8 cellular contexts compared by ENCODE assay signal in genomic region chr16:48054881-48055601, GRCh38.
A peak's percentile ranks its signal among the peaks of the same experiment; 100 is the strongest.
DNase-seq lines count a peak whose midpoint lies in the region; ATAC-seq and TF ChIP-seq lines count a peak whose summit lies in the region.

No MANE protein-coding gene starts in this region.

- no peaks in the 10 kb centered on the region for H3K79me2 ChIP-seq in DOHH2 (ENCODE audit: control insufficient read depth, low read length)
- no peaks in the 10 kb centered on the region for H3K79me2 ChIP-seq in MM.1S (ENCODE audit: low read length)

- 14 to 19% methylated on average over 17 to 24 of the region's 24 CpGs for WGBS in testis, 2 donors

- no peaks in the 10 kb centered on the region for H3K9me3 Mint-ChIP-seq in memory B cell

- intact Hi-C loops in testis (cut with DNase I; ENCODE audit: low total_unique reads), result loop anchor here (10.0 kb wide), 1 partner anchor 910 kb away; the partner anchor contains the start of gene NETO2

- H2AFZ ChIP-seq in MM.1S (ENCODE audit: low read length), result peak overlapping the region; percentile 10; the same call in 1 of the 2 replicates

- H3K27me3 Mint-ChIP-seq in T-helper 17 cell (peaks cover 52% of the 10 kb centered on the region), memory B cell (peaks cover 12% of the 10 kb centered on the region)

- H3K4me1 ChIP-seq in DOHH2 (ENCODE audit: control insufficient read depth, low read length) (no peaks in the 10 kb centered on the region; the same call in 1 of the 2 replicates), MM.1S (ENCODE audit: low read length) (no peaks in the 10 kb centered on the region), testis (peaks cover 26% of the 10 kb centered on the region)

- H3K27ac ChIP-seq in DOHH2 (ENCODE audit: low read depth, low read length) (no peak overlapping the region), MM.1S (ENCODE audit: low read length) (no peak overlapping the region), testis (peak overlapping the region in 1 of 2 donors; percentile 33)

- 0 out of 2 replicates have a peak overlapping the region, but pooled peaks have one; percentile 14 for H3K4me2 ChIP-seq in DOHH2 (ENCODE audit: low read length)
- peak overlapping the region; percentile 50 for H3K4me2 ChIP-seq in MM.1S (ENCODE audit: low read depth, low read length)

- H3K9me2 ChIP-seq in DOHH2 (replicated peaks; ENCODE audit: control insufficient read depth, low read length), result no peaks in the 10 kb centered on the region
- H3K9me2 ChIP-seq in MM.1S (replicated peaks; ENCODE audit: insufficient read depth, low read length), result no peaks in the 10 kb centered on the region

- ATAC-seq in GM21423 (IDR thresholded peaks at IDR 0.05; ENCODE audit: unreplicated experiment), result peak; percentile 75
- ATAC-seq in T-helper 17 cell, result peak; percentile 53
- peak; percentile 66 for ATAC-seq in memory B cell (ENCODE audit: low read depth)

- H3F3A ChIP-seq in DOHH2 (ENCODE audit: control insufficient read depth, insufficient read depth) (no peaks in the 10 kb centered on the region), MM.1S (ENCODE audit: insufficient read depth, low read length) (no peaks in the 10 kb centered on the region)

- H3K27ac Mint-ChIP-seq in T-helper 17 cell (no peak overlapping the region), memory B cell (no peak overlapping the region)

- DNase-seq in MM.1S, result peak; percentile 19
- DNase-seq in T-helper 17 cell, result peak in 1 of 3 donors; percentile 4
- peak; percentile 49 for DNase-seq in epidermal melanocyte (ENCODE audit: insufficient read length, low spot score)
- peak; percentile 7 to 20 for DNase-seq in memory B cell (ENCODE audit: low spot score in 2 of 2)
- DNase-seq in testis, result peak; percentile 73
- no peak for DNase-seq in DMS153 treated with DMSO at 0.1 percent for 48 hours (lab: John Stamatoyannopoulos, UW; ENCODE audit: unreplicated experiment)

- H3K36me3 Mint-ChIP-seq in T-helper 17 cell (ENCODE audit: low read depth) (no peaks in the 10 kb centered on the region), memory B cell (no peaks in the 10 kb centered on the region)

- H3K36me3 ChIP-seq in DOHH2 (ENCODE audit: control insufficient read depth, low read length), result no peaks in the 10 kb centered on the region
- H3K36me3 ChIP-seq in MM.1S (replicated peaks; ENCODE audit: insufficient read depth, low read length), result no peaks in the 10 kb centered on the region
- no peaks in the 10 kb centered on the region for H3K36me3 ChIP-seq in testis (ENCODE audit: low read depth, missing control alignments)

- H3K27me3 ChIP-seq in DOHH2 (ENCODE audit: control insufficient read depth, low read length) (peaks cover 9% of the 10 kb centered on the region), MM.1S (replicated peaks; ENCODE audit: insufficient read depth, low read length) (no peaks in the 10 kb centered on the region), testis (no peaks in the 10 kb centered on the region)

- H3K4me1 Mint-ChIP-seq in T-helper 17 cell (peaks cover 6% of the 10 kb centered on the region), memory B cell (peaks cover 5% of the 10 kb centered on the region)

- H3K4me3 Mint-ChIP-seq in T-helper 17 cell, result no peak overlapping the region
- no peak overlapping the region for H3K4me3 Mint-ChIP-seq in memory B cell

- no peak overlapping the region; the same call in 1 of the 2 replicates for H3K9ac ChIP-seq in MM.1S (ENCODE audit: low read length)

- H3K9me3 ChIP-seq in DOHH2 (ENCODE audit: control insufficient read depth, insufficient read depth, low read length) (no peaks in the 10 kb centered on the region), MM.1S (replicated peaks; ENCODE audit: insufficient read depth, low read length) (no peaks in the 10 kb centered on the region), T-helper 17 cell (ENCODE audit: control insufficient read depth, low read length, poor library complexity, severe bottlenecking) (no peaks in the 10 kb centered on the region), testis (no peaks in the 10 kb centered on the region)

- H3K4me3 ChIP-seq in DOHH2 (ENCODE audit: low read length), result no peak overlapping the region
- peak overlapping the region; percentile 40; the same call in 1 of the 2 replicates for H3K4me3 ChIP-seq in MM.1S (ENCODE audit: low read length)
- H3K4me3 ChIP-seq in testis, result peak overlapping the region in 1 of 2 donors; percentile 4

- H4K20me1 ChIP-seq in DOHH2 (ENCODE audit: control insufficient read depth, insufficient read depth, low read depth, low read length) (no peaks in the 10 kb centered on the region), MM.1S (ENCODE audit: insufficient read depth, low read length) (no peaks in the 10 kb centered on the region)

- TF ChIP-seq POLR2A in testis (IDR thresholded peaks at IDR 0.05), result no peak

- TF ChIP-seq CTCF in DOHH2 (IDR thresholded peaks at IDR 0.05; ENCODE audit: low read depth, low read length, poor library complexity, severe bottlenecking), result peak; percentile 84
- peak; percentile 78 for TF ChIP-seq CTCF in MM.1S (IDR thresholded peaks at IDR 0.05; ENCODE audit: low read length)
- TF ChIP-seq CTCF in testis (IDR thresholded peaks at IDR 0.05), result peak; percentile 50 to 83 (median 70)
